28 cellular contexts compared by ENCODE assay signal in genomic region chr2:233093721-233094120, GRCh38. TPM values are rescaled to one million over a fixed set of nuclear protein-coding genes. Genes with fewer than 3 reads are reported as not detected.
DNase-seq lines count a peak whose midpoint lies in the region; ATAC-seq, FAIRE-seq and TF ChIP-seq lines count a peak whose summit lies in the region.
"Had no signal": no experiment of that assay in that cellular context is flagged by ENCODE, and none has a peak within 500 bp of the region (broad histone marks: within the 10 kb centered on the region; RNA-seq: fewer than 3 reads in every experiment).

No MANE protein-coding gene starts in this region.

- no TSS peak for BruUV-seq in K562 (replicated peaks; lab: Mats Ljungman, UMichigan)
- BruUV-seq in PC-9 (replicated peaks; lab: Mats Ljungman, UMichigan): no TSS peak

- no peaks in the 10 kb centered on the region for H3K9me3 ChIP-seq in K562 (replicated peaks; ENCODE audit: control insufficient read depth, insufficient read depth, low read depth, low read length)
- no peaks in the 10 kb centered on the region for H3K9me3 ChIP-seq in PC-9 (ENCODE audit: insufficient read depth, low read depth)
- H3K9me3 ChIP-seq: tibial nerve had no signal

- TF ChIP-seq EP300 in K562 (IDR thresholded peaks at IDR 0.05; ENCODE audit: low read length): no peak

- 68% methylated on average over 4 of the region's 4 CpGs for WGBS in K562 (ENCODE audit: insufficient coverage, low coverage, missing lambda C conversion rate)

- DNase-seq in natural killer cell: no peak
- no peak for DNase-seq in natural killer cell treated with Interleukin-12 subunit alpha and Interleukin-12 subunit beta and Interleukin-15 and Interleukin-18, amount 100 ng/mL, for 72 hours (ENCODE audit: low spot score)
- DNase-seq in K562 (ENCODE audit: extremely low read depth in 1 of 4, low spot score in 3 of 4): no peak
- peak; percentile 67 for DNase-seq in mesenteric fat pad (ENCODE audit: low spot score)
- DNase-seq in NCI-H526 (lab: John Stamatoyannopoulos, UW): no peak
- DNase-seq in PC-9: no peak
- DNase-seq: activated CD4-positive, alpha-beta T cell treated with anti-CD3 and anti-CD28 coated beads, Interleukin-2, amount 10 ng/mL, durations not matched to agents 7 days and 5 days; anterior cingulate cortex; DND-41; mesendoderm; NCI-H1417 treated with DMSO at 0.1 percent for 48 hours; NCI-H2081; NCI-H446; NCI-H82; occipital lobe; Right ventricle myocardium superior had no signal

- no peaks in the 10 kb centered on the region for H3F3A ChIP-seq in PC-9 (ENCODE audit: insufficient read depth, low read depth)

- H3K36me3 Mint-ChIP-seq in natural killer cell: no peaks in the 10 kb centered on the region
- peaks cover 2% of the 10 kb centered on the region for H3K36me3 Mint-ChIP-seq in natural killer cell treated with Interleukin-12 subunit alpha and Interleukin-12 subunit beta and Interleukin-15 and Interleukin-18, amount 100 ng/mL, for 72 hours

- H2AFZ ChIP-seq in K562 (ENCODE audit: low read depth, low read length) (peak overlapping the region; percentile 51; the same call in 1 of the 2 replicates), PC-9 (no peak overlapping the region)
- H2AFZ ChIP-seq: hepatocyte had no signal

- no peak for TF ChIP-seq RAD21 in K562 (CRISPR knock-in tag; conservative IDR thresholded peaks at IDR 0.05 in 1 of 2, IDR thresholded peaks at IDR 0.05 in 1 of 2)

- H3K4me1 ChIP-seq in K562 (replicated peaks in 1 of 2; ENCODE audit: control insufficient read depth in 2 of 2, insufficient read depth in 2 of 2, low read length in 2 of 2) (peaks cover 28 to 40% of the 10 kb centered on the region in 2 experiments), PC-9 (replicated peaks; ENCODE audit: insufficient read depth) (no peaks in the 10 kb centered on the region)

- no peak for TF ChIP-seq CTCF in natural killer cell (IDR thresholded peaks at IDR 0.05)
- TF ChIP-seq CTCF in K562 (IDR thresholded peaks at IDR 0.05 in 2 of 3, conservative IDR thresholded peaks at IDR 0.05 in 1 of 3; ENCODE audit: insufficient read depth in 2 of 3, low read depth in 1 of 3, low read length in 3 of 3): no peak
- no peak for TF ChIP-seq CTCF in PC-9 (conservative IDR thresholded peaks at IDR 0.05)

- H4K20me1 ChIP-seq in K562 (replicated peaks; ENCODE audit: control insufficient read depth, insufficient read depth, low read length): no peaks in the 10 kb centered on the region
- no peaks in the 10 kb centered on the region for H4K20me1 ChIP-seq in PC-9 (ENCODE audit: insufficient read depth)

- no peak overlapping the region for H3K4me2 ChIP-seq in K562 (ENCODE audit: insufficient read depth, low read length)
- H3K4me2 ChIP-seq in PC-9: no peak overlapping the region
- H3K4me2 ChIP-seq: hepatocyte had no signal

- H3K27ac ChIP-seq in K562 (ENCODE audit: extremely low read depth, low read depth, low read length) (no peak overlapping the region), PC-9 (no peak overlapping the region)
- H3K27ac ChIP-seq: hepatocyte, tibial nerve, VCaP had no signal

- in situ Hi-C loops in K562 (cut with MboI): no loop called here

- H3K9me2 ChIP-seq in PC-9 (ENCODE audit: insufficient read depth): no peaks in the 10 kb centered on the region

- peak overlapping the region; percentile 9 for H3K4me3 Mint-ChIP-seq in natural killer cell
- no peak overlapping the region for H3K4me3 Mint-ChIP-seq in natural killer cell treated with Interleukin-12 subunit alpha and Interleukin-12 subunit beta and Interleukin-15 and Interleukin-18, amount 100 ng/mL, for 72 hours
- H3K4me3 Mint-ChIP-seq: activated CD4-positive, alpha-beta T cell treated with anti-CD3 and anti-CD28 coated beads, Interleukin-2, amount 10 ng/mL, durations not matched to agents 7 days and 5 days; activated naive CD8-positive, alpha-beta T cell; T-helper 2 cell treated with Interferon-gamma antibody and Interleukin-4, amounts not matched to agents 5 μg/mL and 100 μg/mL, for 36 hours had no signal

- H3K36me3 ChIP-seq in K562 (ENCODE audit: control insufficient read depth, insufficient read depth, low read length) (no peaks in the 10 kb centered on the region), PC-9 (ENCODE audit: low read depth) (no peaks in the 10 kb centered on the region)
- H3K36me3 ChIP-seq: tibial nerve had no signal

- H3K27ac Mint-ChIP-seq in natural killer cell: no peak overlapping the region
- peak overlapping the region in 1 of 2 donors; percentile 94 for H3K27ac Mint-ChIP-seq in natural killer cell treated with Interleukin-12 subunit alpha and Interleukin-12 subunit beta and Interleukin-15 and Interleukin-18, amount 100 ng/mL, for 72 hours
- H3K27ac Mint-ChIP-seq: activated CD4-positive, alpha-beta T cell treated with anti-CD3 and anti-CD28 coated beads, Interleukin-2, amount 10 ng/mL, durations not matched to agents 7 days and 5 days had no signal

- intact Hi-C loops in natural killer cell (cut with micrococcal nuclease) (no loop called here), K562 (cut with micrococcal nuclease) (no loop called here), PC-9 (cut with micrococcal nuclease; ENCODE audit: unreplicated experiment) (no loop called here)

- POLR2A ChIA-PET in K562 (lab: Yijun Ruan, JAX) (interaction anchor here (0.6 kb wide), 1 partner anchor 8 kb away, joined by 3 read pairs; no protein-coding TSS in a partner anchor), PC-9 (lab: Charles Lee; ENCODE audit: unreplicated experiment) (interaction anchor here (0.6 to 0.7 kb wide), 2 partner anchors 54 to 151 kb away, joined by 6 to 11 read pairs; no protein-coding TSS in a partner anchor)

- ATAC-seq in natural killer cell: no peak
- no peak for ATAC-seq in natural killer cell treated with Interleukin-12 subunit alpha and Interleukin-12 subunit beta and Interleukin-15 and Interleukin-18, amount 100 ng/mL, for 72 hours
- no peak for ATAC-seq in K562
- ATAC-seq in HG03432 (IDR thresholded peaks at IDR 0.05; ENCODE audit: unreplicated experiment): no peak
- no peak for ATAC-seq in HG02763 (IDR thresholded peaks at IDR 0.05; ENCODE audit: unreplicated experiment)
- ATAC-seq: HCT116 had no signal

- CTCF ChIA-PET in K562 (lab: Yijun Ruan, JAX; ENCODE audit: low intra/inter-chr PET ratio) (no interaction called here), PC-9 (lab: Charles Lee) (no interaction called here)

- H3K27me3 ChIP-seq in K562 (ENCODE audit: control insufficient read depth in 2 of 2, insufficient read depth in 2 of 2, low read length in 2 of 2): no peaks in the 10 kb centered on the region
- H3K27me3 ChIP-seq in PC-9 (ENCODE audit: insufficient read depth, low read depth): no peaks in the 10 kb centered on the region
- H3K27me3 ChIP-seq: BLaER1, hepatocyte, tibial nerve had no signal

- H3K9ac ChIP-seq in K562 (ENCODE audit: insufficient read depth in 1 of 2, low read depth in 2 of 2, low read length in 2 of 2): no peak overlapping the region
- H3K9ac ChIP-seq: BLaER1 had no signal

- H3K27me3 Mint-ChIP-seq in natural killer cell (ENCODE audit: low read depth in 2 of 2): no peaks in the 10 kb centered on the region
- H3K27me3 Mint-ChIP-seq in natural killer cell treated with Interleukin-12 subunit alpha and Interleukin-12 subunit beta and Interleukin-15 and Interleukin-18, amount 100 ng/mL, for 72 hours: no peaks in the 10 kb centered on the region
- H3K27me3 Mint-ChIP-seq: activated CD4-positive, alpha-beta T cell treated with anti-CD3 and anti-CD28 coated beads, Interleukin-2, amount 10 ng/mL, durations not matched to agents 7 days and 5 days; activated naive CD8-positive, alpha-beta T cell had no signal

- H3K9me3 Mint-ChIP-seq in natural killer cell: no peaks in the 10 kb centered on the region
- H3K9me3 Mint-ChIP-seq in natural killer cell treated with Interleukin-12 subunit alpha and Interleukin-12 subunit beta and Interleukin-15 and Interleukin-18, amount 100 ng/mL, for 72 hours: no peaks in the 10 kb centered on the region
- H3K9me3 Mint-ChIP-seq: activated CD4-positive, alpha-beta T cell treated with anti-CD3 and anti-CD28 coated beads, Interleukin-2, amount 10 ng/mL, durations not matched to agents 7 days and 5 days; T-helper 2 cell treated with Interferon-gamma antibody and Interleukin-4, amounts not matched to agents 5 μg/mL and 100 μg/mL, for 36 hours had no signal

- peaks cover 85 to 86% of the 10 kb centered on the region in 2 donors for H3K4me1 Mint-ChIP-seq in natural killer cell
- H3K4me1 Mint-ChIP-seq in natural killer cell treated with Interleukin-12 subunit alpha and Interleukin-12 subunit beta and Interleukin-15 and Interleukin-18, amount 100 ng/mL, for 72 hours (ENCODE audit: low read depth in 2 of 2): peaks cover 62 to 69% of the 10 kb centered on the region in 2 donors

- peaks cover 2% of the 10 kb centered on the region for H3K9me1 ChIP-seq in K562 (ENCODE audit: control insufficient read depth, insufficient read depth, low read length)

- no peak for FAIRE-seq in K562 (lab: Jason Lieb, UNC)
- FAIRE-seq: bronchial epithelial cell, frontal cortex had no signal

- no peak overlapping the region for H3K4me3 ChIP-seq in K562
- no peak overlapping the region for H3K4me3 ChIP-seq in PC-9
- H3K4me3 ChIP-seq: BLaER1, hepatocyte, skin epidermis, tibial nerve had no signal

- H3K79me2 ChIP-seq in K562 (ENCODE audit: control insufficient read depth, insufficient read depth, low read length) (no peaks in the 10 kb centered on the region), PC-9 (ENCODE audit: low read depth) (no peaks in the 10 kb centered on the region)
- H3K79me2 ChIP-seq: hepatocyte had no signal

- TF ChIP-seq POLR2A in K562 (conservative IDR thresholded peaks at IDR 0.05): no peak

RNA-seq across cellular contexts. Expression of gene INPP5D, which starts 33.6 kb away (rescaled TPM):
- total RNA-seq in natural killer cell (100 to 1,000 TPM; 385 to 498 (median 497) TPM), K562 (2014; rRNA removed) (1.9 and 3.1 TPM in 2 replicates), K562 (2014; rRNA removed; fragmentation: Illumina TruSeq; extraction: Trizol) (2.3 and 3.9 TPM in 2 replicates), K562 (2015; rRNA removed; fragmentation: Illumina TruSeq; extraction: Trizol) (4.5 and 6.2 TPM in 2 replicates), K562 (2021) (4.3 and 5.6 TPM in 2 replicates), mesenteric fat pad (28.8 TPM), PC-9 (2021) (0.55 and 0.74 TPM in 2 replicates)
- total RNA-seq in natural killer cell treated with Interleukin-12 subunit alpha and Interleukin-12 subunit beta and Interleukin-15 and Interleukin-18, amount 100 ng/mL, for 72 hours: 100 to 1,000 TPM; 136 to 155 TPM
- total RNA-seq in K562 (2011; cell fraction: chromatin; rRNA removed; ENCODE audit: low replicate concordance): 2.4 and 2.7 TPM in 2 replicates
- total RNA-seq in K562 (2011; cell fraction: nucleolus; rRNA removed): 1.5 and 1.6 TPM in 2 replicates
- 1.3 and 3.4 TPM in 2 replicates for total RNA-seq in K562 (2011; cell fraction: nucleoplasm; rRNA removed)
- polyA plus RNA-seq in K562 (2011; rRNA removed) (0.78 and 9.7 TPM in 2 replicates), K562 (2014; fragmentation: Illumina TruSeq; extraction: Trizol) (3.7 and 4.2 TPM in 2 replicates), K562 (2014; fragmentation: Nextera tagmentation; extraction: Ambion mirVana) (under 1 TPM; 0.55 to 0.63 TPM), K562 (2014; rRNA removed) (1.9 and 2.2 TPM in 2 replicates)
- polyA plus RNA-seq in K562 (2011; cell fraction: cytosol; rRNA removed): 0.67 and 4.5 TPM in 2 replicates
- polyA plus RNA-seq in K562 (2011; cell fraction: nucleus; rRNA removed): 2.0 and 13.9 TPM in 2 replicates
- 3.4 and 7.8 TPM in 2 replicates for polyA plus RNA-seq in K562 (2012)
- polyA minus RNA-seq in K562 (2011; rRNA and poly(A)+ RNA removed): 1.4 and 16.3 TPM in 2 replicates
- polyA minus RNA-seq in K562 (2011; cell fraction: cytosol; rRNA and poly(A)+ RNA removed): 1.5 and 18.9 TPM in 2 replicates
- 2.2 and 16.2 TPM in 2 replicates for polyA minus RNA-seq in K562 (2011; cell fraction: nucleus; rRNA and poly(A)+ RNA removed)
